In genomic region chr9:96450613-96451544, GRCh38 we compare ENCODE assay signal across 8 cellular contexts. TPM values are rescaled to one million over a fixed set of nuclear protein-coding genes. Genes with fewer than 3 reads are reported as not detected.
A peak's percentile ranks its signal among the peaks of the same experiment; 100 is the strongest.
DNase-seq lines count a peak whose midpoint lies in the region; ATAC-seq and TF ChIP-seq lines count a peak whose summit lies in the region.

No MANE protein-coding gene starts in this region.

- TF ChIP-seq CTCF in GM23338 (conservative IDR thresholded peaks at IDR 0.05; ENCODE audit: low read depth in 2 of 2) (no peak), Panc1 (IDR thresholded peaks at IDR 0.05) (no peak), hepatocyte (IDR thresholded peaks at IDR 0.05; ENCODE audit: poor library complexity) (no peak)

- H4K20me1 ChIP-seq in GM23338 (replicated peaks; ENCODE audit: insufficient read depth) (peaks cover 7% of the 10 kb centered on the region; the same call in 1 of the 2 replicates), hepatocyte (ENCODE audit: insufficient read depth, poor library complexity, severe bottlenecking) (peaks cover 4% of the 10 kb centered on the region)

- peak; percentile 28 to 63 (median 55) for DNase-seq in CD4-positive, CD25-positive, alpha-beta regulatory T cell
- DNase-seq in GM23338 (ENCODE audit: low spot score) (peak; percentile 52), Panc1 (ENCODE audit: low read depth, low spot score) (no peak), hepatocyte (ENCODE audit: low spot score) (peak; percentile 57), sciatic nerve (ENCODE audit: low spot score) (peak; percentile 64)
- peak; percentile 41 for DNase-seq in activated naive CD8-positive, alpha-beta T cell treated with anti-CD3 and anti-CD28 coated beads, Interleukin-2, amount 50 U/mL, for 24 hours

- H3K9me3 Mint-ChIP-seq in CD4-positive, CD25-positive, alpha-beta regulatory T cell = no peaks in the 10 kb centered on the region
- no peaks in the 10 kb centered on the region; the same call in 2 of the 3 replicates for H3K9me3 Mint-ChIP-seq in GM23338
- no peaks in the 10 kb centered on the region for H3K9me3 Mint-ChIP-seq in activated naive CD8-positive, alpha-beta T cell treated with anti-CD3 and anti-CD28 coated beads, Interleukin-2, amount 50 U/mL, for 24 hours

- no peak for ATAC-seq in CD4-positive, CD25-positive, alpha-beta regulatory T cell (ENCODE audit: low read depth in 2 of 2)
- ATAC-seq in GM23338 = peak; percentile 25
- peak; percentile 2; the same call in 1 of the 2 replicates for ATAC-seq in Panc1
- ATAC-seq in activated naive CD8-positive, alpha-beta T cell treated with anti-CD3 and anti-CD28 coated beads, Interleukin-2, amount 50 U/mL, for 24 hours = no peak
- no peak for ATAC-seq in sciatic nerve
- ATAC-seq in GM21360 (IDR thresholded peaks at IDR 0.05; ENCODE audit: unreplicated experiment) = no peak
- no peak for ATAC-seq in GM18873 (IDR thresholded peaks at IDR 0.05; ENCODE audit: low FRiP score, unreplicated experiment)

- H3K27me3 ChIP-seq in CD4-positive, CD25-positive, alpha-beta regulatory T cell (ENCODE audit: control insufficient read depth, insufficient read depth, low read length) = no peaks in the 10 kb centered on the region
- H3K27me3 ChIP-seq in GM23338 (ENCODE audit: insufficient read depth) (peaks cover 31% of the 10 kb centered on the region), Panc1 (ENCODE audit: control insufficient read depth, insufficient read depth, low read length) (no peaks in the 10 kb centered on the region), hepatocyte (no peaks in the 10 kb centered on the region)

- 2% methylated on average over 62 of the region's 65 CpGs for WGBS in hepatocyte (ENCODE audit: low lambda C conversion rate, missing lambda C conversion rate)

- intact Hi-C loops in Panc1 (cut with micrococcal nuclease; ENCODE audit: unreplicated experiment) (no loop called here), sciatic nerve (cut with DNase I) (no loop called here)

- peaks cover 17 to 30% (median 23%) of the 10 kb centered on the region in 4 donors for H3K4me1 Mint-ChIP-seq in CD4-positive, CD25-positive, alpha-beta regulatory T cell
- H3K4me1 Mint-ChIP-seq in GM23338 = peaks cover 13% of the 10 kb centered on the region
- peaks cover 30% of the 10 kb centered on the region for H3K4me1 Mint-ChIP-seq in activated naive CD8-positive, alpha-beta T cell treated with anti-CD3 and anti-CD28 coated beads, Interleukin-2, amount 50 U/mL, for 24 hours

- no TSS peak for BruUV-seq in Panc1 (replicated peaks; lab: Mats Ljungman, UMichigan)

- H3F3A ChIP-seq in GM23338 (replicated peaks; ENCODE audit: low read depth) = no peaks in the 10 kb centered on the region

- peak overlapping the region; percentile 83 for H3K4me2 ChIP-seq in GM23338
- peak overlapping the region; percentile 91 for H3K4me2 ChIP-seq in hepatocyte

- H3K27ac Mint-ChIP-seq in CD4-positive, CD25-positive, alpha-beta regulatory T cell = peak overlapping the region; percentile 94 to 98 (median 98)
- no peak overlapping the region for H3K27ac Mint-ChIP-seq in GM23338
- H3K27ac Mint-ChIP-seq in activated naive CD8-positive, alpha-beta T cell treated with anti-CD3 and anti-CD28 coated beads, Interleukin-2, amount 50 U/mL, for 24 hours = peak overlapping the region; percentile 65

- H3K79me2 ChIP-seq in GM23338 (replicated peaks; ENCODE audit: insufficient read depth) = peaks cover 30% of the 10 kb centered on the region
- H3K79me2 ChIP-seq in hepatocyte = peaks cover 26% of the 10 kb centered on the region

- peak overlapping the region; percentile 24; the same call in 1 of the 2 replicates for H2AFZ ChIP-seq in GM23338
- peak overlapping the region; percentile 18 for H2AFZ ChIP-seq in hepatocyte

- H3K4me1 ChIP-seq in CD4-positive, CD25-positive, alpha-beta regulatory T cell (ENCODE audit: control insufficient read depth, insufficient read depth, low read length, poor library complexity, severe bottlenecking) = peaks cover 27% of the 10 kb centered on the region
- H3K4me1 ChIP-seq in GM23338 (ENCODE audit: insufficient read depth) (no peaks in the 10 kb centered on the region), Panc1 (ENCODE audit: control insufficient read depth, insufficient read depth, low read length) (peaks cover 12% of the 10 kb centered on the region), hepatocyte (ENCODE audit: insufficient read depth) (no peaks in the 10 kb centered on the region)

- H3K27me3 Mint-ChIP-seq in CD4-positive, CD25-positive, alpha-beta regulatory T cell = peaks cover 10% of the 10 kb centered on the region
- H3K27me3 Mint-ChIP-seq in GM23338 (ENCODE audit: insufficient read depth, low read depth, poor library complexity) = peaks cover 26% of the 10 kb centered on the region
- peaks cover 13% of the 10 kb centered on the region for H3K27me3 Mint-ChIP-seq in activated naive CD8-positive, alpha-beta T cell treated with anti-CD3 and anti-CD28 coated beads, Interleukin-2, amount 50 U/mL, for 24 hours

- no peaks in the 10 kb centered on the region for H3K36me3 ChIP-seq in CD4-positive, CD25-positive, alpha-beta regulatory T cell (ENCODE audit: control insufficient read depth, insufficient read depth, low read length)
- H3K36me3 ChIP-seq in GM23338 (ENCODE audit: insufficient read depth) (no peaks in the 10 kb centered on the region), Panc1 (ENCODE audit: control insufficient read depth, insufficient read depth, low read length) (no peaks in the 10 kb centered on the region; the same call in 1 of the 2 replicates), hepatocyte (replicated peaks; ENCODE audit: insufficient read depth, low read depth) (no peaks in the 10 kb centered on the region)

- in situ Hi-C loops in Panc1 (cut with HindIII; ENCODE audit: low pct_unique_long_range_greater_than_20kb, low sequenced_read_pairs) = no loop called here

- H3K4me3 Mint-ChIP-seq in CD4-positive, CD25-positive, alpha-beta regulatory T cell = peak overlapping the region; percentile 96 to 97 (median 96)
- peak overlapping the region; percentile 85 for H3K4me3 Mint-ChIP-seq in GM23338
- peak overlapping the region; percentile 87 for H3K4me3 Mint-ChIP-seq in activated naive CD8-positive, alpha-beta T cell treated with anti-CD3 and anti-CD28 coated beads, Interleukin-2, amount 50 U/mL, for 24 hours

- peak overlapping the region; percentile 88 for H3K4me3 ChIP-seq in CD4-positive, CD25-positive, alpha-beta regulatory T cell (ENCODE audit: low read depth, low read length)
- H3K4me3 ChIP-seq in GM23338 = peak overlapping the region; percentile 65
- peak overlapping the region; percentile 65 to 78 for H3K4me3 ChIP-seq in Panc1 (ENCODE audit: low read depth in 2 of 2, low read length in 2 of 2)
- peak overlapping the region; percentile 71 for H3K4me3 ChIP-seq in hepatocyte

- CTCF ChIA-PET in Panc1 (lab: Charles Lee) = interaction anchor here (0.7 to 1.6 kb wide), 2 partner anchors 9 to 215 kb away, joined by 3 to 19 read pairs; no protein-coding TSS in a partner anchor

- POLR2A ChIA-PET in Panc1 (lab: Charles Lee) = no interaction called here

- no peaks in the 10 kb centered on the region for H3K9me2 ChIP-seq in GM23338 (ENCODE audit: insufficient read depth)
- H3K9me2 ChIP-seq in hepatocyte (replicated peaks; ENCODE audit: insufficient read depth) = no peaks in the 10 kb centered on the region

- peak overlapping the region; percentile 59 for H3K27ac ChIP-seq in CD4-positive, CD25-positive, alpha-beta regulatory T cell (ENCODE audit: insufficient read depth, low read length, poor library complexity, severe bottlenecking)
- H3K27ac ChIP-seq in GM23338 (ENCODE audit: low read depth) (no peak overlapping the region), Panc1 (ENCODE audit: low read length) (peak overlapping the region; percentile 82), hepatocyte (peak overlapping the region; percentile 88)

- H3K36me3 Mint-ChIP-seq in CD4-positive, CD25-positive, alpha-beta regulatory T cell = no peaks in the 10 kb centered on the region
- H3K36me3 Mint-ChIP-seq in GM23338 (ENCODE audit: low read depth) = no peaks in the 10 kb centered on the region
- H3K36me3 Mint-ChIP-seq in activated naive CD8-positive, alpha-beta T cell treated with anti-CD3 and anti-CD28 coated beads, Interleukin-2, amount 50 U/mL, for 24 hours (ENCODE audit: low read depth) = no peaks in the 10 kb centered on the region

- no peaks in the 10 kb centered on the region for H3K9me3 ChIP-seq in CD4-positive, CD25-positive, alpha-beta regulatory T cell (ENCODE audit: control insufficient read depth in 2 of 2, low read length in 2 of 2)
- H3K9me3 ChIP-seq in Panc1 (ENCODE audit: control insufficient read depth, insufficient read depth, low read depth, low read length) (no peaks in the 10 kb centered on the region), hepatocyte (ENCODE audit: low read depth) (no peaks in the 10 kb centered on the region)

TF ChIP-seq in GM23338, 12 proteins besides CTCF, POLR2A, EP300 and RAD21:
- TF ChIP-seq CREB1 (CRISPR knock-in tag; IDR thresholded peaks at IDR 0.05; ENCODE audit: low read depth) (peak; percentile 45; the same call in 1 of the 2 replicates), JUNB (IDR thresholded peaks at IDR 0.05; ENCODE audit: unreplicated experiment) (no peak), STAT1 (IDR thresholded peaks at IDR 0.05; ENCODE audit: unreplicated experiment) (no peak)
TF ChIP-seq in GM23338: peak in this region for 1.

RNA-seq across cellular contexts. Expression of gene HABP4, which starts 0.9 kb away (rescaled TPM):
- 21.5 TPM for total RNA-seq in CD4-positive, CD25-positive, alpha-beta regulatory T cell
- 10 to 100 TPM; 19.8 to 25.5 (median 21.0) TPM for polyA plus RNA-seq in CD4-positive, CD25-positive, alpha-beta regulatory T cell
- total RNA-seq in GM23338 (2014; rRNA removed; shearing (Covaris generic)) = 7.7 and 9.9 TPM in 2 replicates
- 8.8 and 11.1 TPM in 2 replicates for polyA plus RNA-seq in GM23338 (2016; fragmentation: Nextera tagmentation; extraction: Ambion mirVana)
- 32.3 TPM for total RNA-seq in Panc1 (2021; ENCODE audit: unreplicated experiment)
- 32.4 TPM for polyA plus RNA-seq in Panc1 (2012; ENCODE audit: insufficient read length)
- 12.9 and 13.1 TPM in 2 replicates for total RNA-seq in hepatocyte
- 18.0 and 24.8 TPM in 2 replicates for polyA plus RNA-seq in hepatocyte
- total RNA-seq in sciatic nerve = 32.0 TPM

RNA-seq across cellular contexts. Expression of gene ZNF367, which starts 32.7 kb away (rescaled TPM):
- total RNA-seq in CD4-positive, CD25-positive, alpha-beta regulatory T cell = 8.8 TPM
- polyA plus RNA-seq in CD4-positive, CD25-positive, alpha-beta regulatory T cell = 1 to 10 TPM; 1.1 to 1.6 (median 1.4) TPM
- total RNA-seq in GM23338 (2014; rRNA removed; shearing (Covaris generic)) = 11.5 and 12.3 TPM in 2 replicates
- 2.5 and 3.6 TPM in 2 replicates for polyA plus RNA-seq in GM23338 (2016; fragmentation: Nextera tagmentation; extraction: Ambion mirVana)
- 12.4 TPM for total RNA-seq in Panc1 (2021; ENCODE audit: unreplicated experiment)
- polyA plus RNA-seq in Panc1 (2012; ENCODE audit: insufficient read length) = 3.1 TPM
- 3.3 and 3.6 TPM in 2 replicates for total RNA-seq in hepatocyte
- polyA plus RNA-seq in hepatocyte = 0.98 and 2.2 TPM in 2 replicates
- total RNA-seq in sciatic nerve = 1.6 TPM

Comparison
In these comparisons a context has a peak if more than half of its experiments do, and no peak if none do; other contexts are left out.
1. ATAC-seq: peak in GM23338 (single experiment) and Panc1 (single experiment); none in CD4-positive, CD25-positive, alpha-beta regulatory T cell (0 of 2), activated naive CD8-positive, alpha-beta T cell treated with anti-CD3 and anti-CD28 coated beads, Interleukin-2, amount 50 U/mL, for 24 hours (single experiment), sciatic nerve (single experiment), GM21360 (single experiment) and GM18873 (single experiment).
2. Peak in every context shown above with its lines, with median percentiles within 50 percentile points of each other: H3K4me3 ChIP-seq and H3K4me3 Mint-ChIP-seq.